9 cellular contexts compared by ENCODE assay signal in the genomic region with DNA sequence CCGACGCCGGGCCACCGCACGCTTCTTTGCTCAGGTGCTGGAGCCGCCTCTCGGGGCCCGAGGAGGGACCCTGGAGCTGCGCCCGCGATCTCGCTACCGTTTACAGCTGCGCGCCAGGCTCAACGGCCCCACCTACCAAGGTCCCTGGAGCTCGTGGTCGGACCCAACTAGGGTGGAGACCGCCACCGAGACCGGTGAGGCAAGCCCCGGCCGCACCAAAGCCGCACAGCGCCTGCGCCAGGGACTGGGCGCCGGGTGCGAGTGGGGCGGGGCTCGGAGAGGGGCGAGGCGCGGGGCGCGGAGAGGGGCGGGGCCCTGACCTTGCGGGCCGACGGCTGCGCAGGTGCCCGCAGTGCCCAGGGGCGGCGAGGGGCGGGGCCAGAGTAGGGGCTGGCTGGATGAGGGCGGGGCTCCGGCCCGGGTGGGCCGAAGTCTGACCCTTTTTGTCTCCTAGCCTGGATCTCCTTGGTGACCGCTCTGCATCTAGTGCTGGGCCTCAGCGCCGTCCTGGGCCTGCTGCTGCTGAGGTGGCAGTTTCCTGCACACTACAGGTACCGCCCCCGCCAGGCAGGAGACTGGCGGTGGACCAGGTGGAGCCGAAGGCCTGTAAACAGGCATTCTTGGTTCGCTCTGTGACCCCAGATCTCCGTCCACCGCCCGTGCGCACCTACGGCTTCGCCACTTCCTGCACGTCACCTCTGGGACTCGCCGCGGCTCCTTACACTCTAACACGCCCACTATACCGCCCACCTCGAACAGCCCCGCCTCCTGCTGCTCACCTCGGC. TPM values are rescaled to one million over a fixed set of nuclear protein-coding genes. Genes with fewer than 3 reads are reported as not detected.
DNase-seq lines count a peak whose midpoint lies in the region; ATAC-seq, FAIRE-seq and TF ChIP-seq lines count a peak whose summit lies in the region.
"Had no signal": no experiment of that assay in that cellular context is flagged by ENCODE, and none has a peak within 500 bp of the region (broad histone marks: within the 10 kb centered on the region; RNA-seq: fewer than 3 reads in every experiment).

No MANE protein-coding gene starts in this region.

- peak overlapping the region; percentile 58 for H3K14ac ChIP-seq in neuronal stem cell (ENCODE audit: low read length)

- TF ChIP-seq CTCF in PC-3 (conservative IDR thresholded peaks at IDR 0.05; ENCODE audit: low read depth, low read length): no peak
- TF ChIP-seq CTCF in uterus (IDR thresholded peaks at IDR 0.05): no peak

- H2BK12ac ChIP-seq in neuronal stem cell (ENCODE audit: low read length): no peak overlapping the region

- H3K4me2 ChIP-seq in PC-3 (ENCODE audit: low read length): peak overlapping the region; percentile 79
- peak overlapping the region; percentile 95 for H3K4me2 ChIP-seq in neuronal stem cell (ENCODE audit: insufficient read depth, low read length, poor library complexity, severe bottlenecking)

- H3K4me3 Mint-ChIP-seq in activated naive CD8-positive, alpha-beta T cell: peak overlapping the region; percentile 64

- H3K79me2 ChIP-seq in PC-3 (ENCODE audit: low read length): no peaks in the 10 kb centered on the region

- H3K27me3 ChIP-seq in PC-3 (ENCODE audit: low read length): no peaks in the 10 kb centered on the region
- H3K27me3 ChIP-seq in neuronal stem cell (ENCODE audit: control insufficient read depth in 3 of 3, insufficient read depth in 3 of 3, low read depth in 1 of 3, low read length in 3 of 3): peaks cover 0 to 62% (median 0%) of the 10 kb centered on the region in 3 experiments
- no peaks in the 10 kb centered on the region for H3K27me3 ChIP-seq in uterus

- peak overlapping the region; percentile 69 for H2BK5ac ChIP-seq in neuronal stem cell (ENCODE audit: low read length)

- POLR2A ChIA-PET in PC-3 (lab: Charles Lee; ENCODE audit: unreplicated experiment): interaction anchor here (0.7 kb wide), 1 partner anchor 10 kb away, joined by 3 read pairs; a partner anchor contains a TSS

- peak overlapping the region; percentile 88 for H3K27ac ChIP-seq in PC-3 (ENCODE audit: low read length)
- H3K27ac ChIP-seq in neuronal stem cell (replicated peaks; ENCODE audit: low read length): peak overlapping the region; percentile 97
- H3K27ac ChIP-seq in uterus: peak overlapping the region; percentile 78 to 86

- no peaks in the 10 kb centered on the region for H3K79me1 ChIP-seq in neuronal stem cell (ENCODE audit: low read depth, low read length)

- peak overlapping the region; percentile 17 for H4K91ac ChIP-seq in neuronal stem cell (ENCODE audit: low read depth, low read length, poor library complexity)

- no peaks in the 10 kb centered on the region for H3K36me3 ChIP-seq in PC-3 (ENCODE audit: low read depth, low read length)
- no peaks in the 10 kb centered on the region for H3K36me3 ChIP-seq in neuronal stem cell (replicated peaks in 1 of 2; ENCODE audit: control insufficient read depth in 2 of 2, insufficient read depth in 2 of 2, low read length in 2 of 2)
- no peaks in the 10 kb centered on the region for H3K36me3 ChIP-seq in uterus

- ATAC-seq in PC-3 (peak; percentile 75), GM18868 (IDR thresholded peaks at IDR 0.05; ENCODE audit: unreplicated experiment) (no peak)

- peaks cover 2% of the 10 kb centered on the region for H3K4me1 Mint-ChIP-seq in activated naive CD8-positive, alpha-beta T cell (ENCODE audit: low read depth)

- H3K4me3 ChIP-seq in PC-3 (ENCODE audit: low read length) (peak overlapping the region; percentile 70), neuronal stem cell (ENCODE audit: low read length in 2 of 2) (peak overlapping the region; percentile 44 to 81), uterus (peak overlapping the region; percentile 51 to 53)

- peak overlapping the region; percentile 8 for H3K4ac ChIP-seq in neuronal stem cell (ENCODE audit: low read length)

- H3K36me3 Mint-ChIP-seq in activated naive CD8-positive, alpha-beta T cell: peaks cover 3% of the 10 kb centered on the region

- no CpG with 5 or more reads among the region's 72 CpGs for WGBS in neuronal stem cell (ENCODE audit: extremely low coverage in 2 of 2, insufficient read length in 2 of 2, insufficient replicate concordance in 1 of 2), 2 donors

- H3K27ac Mint-ChIP-seq in activated naive CD8-positive, alpha-beta T cell: peak overlapping the region; percentile 69

- TF ChIP-seq POLR2A in uterus (IDR thresholded peaks at IDR 0.05): peak; percentile 50 to 56

- no peak for FAIRE-seq in HTR-8/SVneo (lab: Jason Lieb, UNC)

- H2BK120ac ChIP-seq in neuronal stem cell (ENCODE audit: low read depth, low read length): no peak overlapping the region

- H3K23ac ChIP-seq in neuronal stem cell (ENCODE audit: low read depth, low read length, poor library complexity): peak overlapping the region; percentile 92

- H2BK15ac ChIP-seq in neuronal stem cell (ENCODE audit: low read length): peak overlapping the region; percentile 8

- intact Hi-C loops in PC-3 (cut with micrococcal nuclease) (loop anchor here (1.0 to 5.0 kb wide), 2 partner anchors 40 to 62 kb away; a partner anchor contains a TSS), head of caudate nucleus (cut with DNase I) (no loop called here), uterus (cut with DNase I; ENCODE audit: low total_unique reads) (no loop called here)

- DNase-seq in DMS53 (lab: John Stamatoyannopoulos, UW): peak; percentile 97
- peak; percentile 47 for DNase-seq in HTR-8/SVneo (ENCODE audit: insufficient read length, low spot score)
- DNase-seq in PC-3: peak; percentile 91
- peak; percentile 33 to 87 (median 76) for DNase-seq in head of caudate nucleus
- peak; percentile 89 for DNase-seq in neuronal stem cell (ENCODE audit: low spot score)
- peak; percentile 72 to 85 for DNase-seq in uterus

- peak overlapping the region; percentile 99 for H3K18ac ChIP-seq in neuronal stem cell (ENCODE audit: low read length)

- no peaks in the 10 kb centered on the region for H3F3A ChIP-seq in PC-3 (ENCODE audit: low read length, unreplicated experiment)

- H3K9me3 ChIP-seq in PC-3 (ENCODE audit: low read length): no peaks in the 10 kb centered on the region
- no peaks in the 10 kb centered on the region for H3K9me3 ChIP-seq in neuronal stem cell (replicated peaks in 1 of 2; ENCODE audit: control insufficient read depth in 2 of 2, insufficient read depth in 1 of 2, low read depth in 1 of 2, low read length in 2 of 2)
- no peaks in the 10 kb centered on the region for H3K9me3 ChIP-seq in uterus

- no TSS peak for BruUV-seq in PC-3 (replicated peaks; lab: Mats Ljungman, UMichigan)

- CTCF ChIA-PET in PC-3 (lab: Charles Lee): interaction anchor here (0.8 kb wide), 1 partner anchor 35 kb away, joined by 4 read pairs; no protein-coding TSS in a partner anchor

- H3K27me3 Mint-ChIP-seq in activated naive CD8-positive, alpha-beta T cell: no peaks in the 10 kb centered on the region

- H4K20me1 ChIP-seq in PC-3 (ENCODE audit: low read length): no peaks in the 10 kb centered on the region

- H3K9me2 ChIP-seq in PC-3 (replicated peaks; ENCODE audit: low read length): no peaks in the 10 kb centered on the region

- H3K4me1 ChIP-seq in PC-3 (ENCODE audit: insufficient read depth, low read length) (peaks cover 40% of the 10 kb centered on the region), neuronal stem cell (ENCODE audit: control insufficient read depth in 2 of 2, insufficient read depth in 1 of 2, low read depth in 1 of 2, low read length in 2 of 2) (peaks cover 9 to 16% of the 10 kb centered on the region in 2 donors), uterus (no peaks in the 10 kb centered on the region)

- peak overlapping the region; percentile 86 for H4K8ac ChIP-seq in neuronal stem cell (ENCODE audit: low read depth, low read length)

- no peaks in the 10 kb centered on the region for H3K9me3 Mint-ChIP-seq in activated naive CD8-positive, alpha-beta T cell (ENCODE audit: low read depth)

- H3K9ac ChIP-seq in PC-3 (ENCODE audit: low read length): peak overlapping the region; percentile 82
- peak overlapping the region; percentile 98 for H3K9ac ChIP-seq in neuronal stem cell (ENCODE audit: low read depth, low read length, poor library complexity)

- H2AFZ ChIP-seq in PC-3 (ENCODE audit: low read length) (peak overlapping the region; percentile 75), neuronal stem cell (ENCODE audit: low read length) (peak overlapping the region; percentile 97)

- peak overlapping the region; percentile 58 for H2AK5ac ChIP-seq in neuronal stem cell (ENCODE audit: low read depth, low read length)

RNA-seq across cellular contexts. Expression of a gene that starts 9.8 kb away (rescaled TPM):
- total RNA-seq in PC-3 (2014; rRNA removed) (312 and 349 TPM in 2 replicates), uterus (10 to 100 TPM in 1 of 4 donors, 1 to 10 TPM in 1, not detected in 2; 1.3 to 20.3 TPM)
- 166 TPM for polyA plus RNA-seq in neuronal stem cell (2013, experiment 1 of 2)
- 165 TPM for polyA plus RNA-seq in neuronal stem cell (2013, experiment 2 of 2)

RNA-seq across cellular contexts. Expression of a gene that starts 11.4 kb away (rescaled TPM):
- total RNA-seq in PC-3 (2014; rRNA removed): 0.35 TPM in 1 of 2 replicates, not detected in the other
- not detected for polyA plus RNA-seq in neuronal stem cell (2013, experiment 1 of 2)
- polyA plus RNA-seq in neuronal stem cell (2013, experiment 2 of 2): not detected
- total RNA-seq in uterus: 1 to 10 TPM in 1 of 4 donors, not detected in 3; 1.3 TPM
- total RNA-seq: T-helper 1 cell treated with Interleukin-12 subunit alpha and Interleukin-12 subunit beta and Interleukin-4 antibody, amounts not matched to agents 30 ng/mL and 1 ng/mL, for 36 hours had no signal

RNA-seq across cellular contexts. Expression of a gene that starts 18.8 kb away (rescaled TPM):
- total RNA-seq in PC-3 (2014; rRNA removed): 89.5 and 128 TPM in 2 replicates
- polyA plus RNA-seq in neuronal stem cell (2013, experiment 1 of 2): 16.3 TPM
- 15.7 TPM for polyA plus RNA-seq in neuronal stem cell (2013, experiment 2 of 2)
- total RNA-seq in uterus: 10 to 100 TPM in 3 of 4 donors, 1 to 10 TPM in 1; 7.9 to 62.8 (median 34.9) TPM

RNA-seq across cellular contexts. Expression of a gene that starts 40.6 kb away (rescaled TPM):
- total RNA-seq in PC-3 (2014; rRNA removed) (35.5 and 41.8 TPM in 2 replicates), uterus (10 to 100 TPM; 19.4 to 33.9 (median 28.5) TPM)
- 15.7 TPM for polyA plus RNA-seq in neuronal stem cell (2013, experiment 1 of 2)
- polyA plus RNA-seq in neuronal stem cell (2013, experiment 2 of 2): 16.3 TPM

RNA-seq across cellular contexts. Expression of a gene that starts 40.7 kb away (rescaled TPM):
- total RNA-seq in PC-3 (2014; rRNA removed) (22.2 and 31.3 TPM in 2 replicates), uterus (100 to 1,000 TPM in 1 of 4 donors, 10 to 100 TPM in 3; 15.6 to 128 (median 31.0) TPM)
- 4.2 TPM for polyA plus RNA-seq in neuronal stem cell (2013, experiment 1 of 2)
- polyA plus RNA-seq in neuronal stem cell (2013, experiment 2 of 2): 4.0 TPM

Comparison
In these comparisons a context has a peak if more than half of its experiments do, and no peak if none do; other contexts are left out.
1. DNase-seq: peak in every context shown above with its lines; median percentile 97 in DMS53; 91 in PC-3; 89 in neuronal stem cell; 78 in uterus; 76 in head of caudate nucleus; 47 in HTR-8/SVneo.
2. RNA of a gene that starts 9.8 kb away (total RNA-seq): 312 to 349 TPM in PC-3; 1.3 to 20.3 TPM in uterus; every median in the first group is over 10 times any median in the second.
3. Peak in every context shown above with its lines, with median percentiles within 50 percentile points of each other: H3K27ac ChIP-seq and H3K4me3 ChIP-seq.